In genomic region chr19:19459707-19460251, GRCh38 we compare ENCODE assay signal across 8 cellular contexts. TPM values are rescaled to one million over a fixed set of nuclear protein-coding genes. Genes with fewer than 3 reads are reported as not detected.
A peak's percentile ranks its signal among the peaks of the same experiment; 100 is the strongest.
DNase-seq lines count a peak whose midpoint lies in the region; ATAC-seq and TF ChIP-seq lines count a peak whose summit lies in the region.

No MANE protein-coding gene starts in this region.

- H3K4me3 ChIP-seq in fibroblast of the aortic adventitia (ENCODE audit: low read depth, low read length) (no peak overlapping the region), skin epidermis (peak overlapping the region in 2 of 7 experiments; percentile 15 to 22), WERI-Rb-1 (ENCODE audit: low read depth, low read length) (no peak overlapping the region)

- peak; percentile 55 for DNase-seq in NAMALWA (ENCODE audit: low spot score)
- peak; percentile 60 for DNase-seq in activated CD8-positive, alpha-beta memory T cell treated with anti-CD3 and anti-CD28 coated beads, Interleukin-2, amount 50 U/mL, for 4 hours
- peak; percentile 50 for DNase-seq in fibroblast of the aortic adventitia (ENCODE audit: low read depth)
- DNase-seq in WERI-Rb-1 = no peak
- no peak for DNase-seq in NCI-H1105 (lab: John Stamatoyannopoulos, UW)
- no peak for DNase-seq in NCI-H345 treated with DMSO at 0.1 percent for 48 hours (lab: John Stamatoyannopoulos, UW; ENCODE audit: unreplicated experiment)

- peak overlapping the region in 20 of 21 experiments; percentile 34 to 95 (median 82) for H3K27ac ChIP-seq in skin epidermis
- no peak overlapping the region for H3K27ac ChIP-seq in WERI-Rb-1

- TF ChIP-seq CTCF in fibroblast of the aortic adventitia (IDR thresholded peaks at IDR 0.05; ENCODE audit: insufficient read depth, low read length) = no peak
- no peak for TF ChIP-seq CTCF in WERI-Rb-1 (IDR thresholded peaks at IDR 0.05; ENCODE audit: low read depth, low read length)

- H3K27me3 ChIP-seq in WERI-Rb-1 (ENCODE audit: insufficient read depth, low read depth, severe bottlenecking) = no peaks in the 10 kb centered on the region

- peak; percentile 37 for ATAC-seq in GM18858 (IDR thresholded peaks at IDR 0.05; ENCODE audit: unreplicated experiment)

- peaks cover 13% of the 10 kb centered on the region for H3K36me3 ChIP-seq in WERI-Rb-1

- no peaks in the 10 kb centered on the region for H3K9me3 ChIP-seq in WERI-Rb-1 (ENCODE audit: severe bottlenecking)

RNA-seq across cellular contexts. Expression of gene GATAD2A, which starts 54.3 kb away (rescaled TPM):
- 36.7 and 46.4 TPM in 2 replicates for total RNA-seq in fibroblast of the aortic adventitia (ENCODE audit: low replicate concordance)

RNA-seq across cellular contexts. Expression of gene TSSK6, which starts 55.6 kb away (rescaled TPM):
- 1.9 and 4.3 TPM in 2 replicates for total RNA-seq in fibroblast of the aortic adventitia (ENCODE audit: low replicate concordance)

RNA-seq across cellular contexts. Expression of gene NDUFA13, which starts 56.2 kb away (rescaled TPM):
- total RNA-seq in fibroblast of the aortic adventitia (ENCODE audit: low replicate concordance) = 127 and 166 TPM in 2 replicates

Comparison
In these comparisons a context has a peak if more than half of its experiments do, and no peak if none do; other contexts are left out.
1. DNase-seq: peak in NAMALWA (single experiment), activated CD8-positive, alpha-beta memory T cell treated with anti-CD3 and anti-CD28 coated beads, Interleukin-2, amount 50 U/mL, for 4 hours (single experiment) and fibroblast of the aortic adventitia (single experiment); none in WERI-Rb-1 (single experiment), NCI-H1105 (single experiment) and NCI-H345 treated with DMSO at 0.1 percent for 48 hours (single experiment).